Comparison of ENCODE assay signal across 1 cellular context in the genomic region with DNA sequence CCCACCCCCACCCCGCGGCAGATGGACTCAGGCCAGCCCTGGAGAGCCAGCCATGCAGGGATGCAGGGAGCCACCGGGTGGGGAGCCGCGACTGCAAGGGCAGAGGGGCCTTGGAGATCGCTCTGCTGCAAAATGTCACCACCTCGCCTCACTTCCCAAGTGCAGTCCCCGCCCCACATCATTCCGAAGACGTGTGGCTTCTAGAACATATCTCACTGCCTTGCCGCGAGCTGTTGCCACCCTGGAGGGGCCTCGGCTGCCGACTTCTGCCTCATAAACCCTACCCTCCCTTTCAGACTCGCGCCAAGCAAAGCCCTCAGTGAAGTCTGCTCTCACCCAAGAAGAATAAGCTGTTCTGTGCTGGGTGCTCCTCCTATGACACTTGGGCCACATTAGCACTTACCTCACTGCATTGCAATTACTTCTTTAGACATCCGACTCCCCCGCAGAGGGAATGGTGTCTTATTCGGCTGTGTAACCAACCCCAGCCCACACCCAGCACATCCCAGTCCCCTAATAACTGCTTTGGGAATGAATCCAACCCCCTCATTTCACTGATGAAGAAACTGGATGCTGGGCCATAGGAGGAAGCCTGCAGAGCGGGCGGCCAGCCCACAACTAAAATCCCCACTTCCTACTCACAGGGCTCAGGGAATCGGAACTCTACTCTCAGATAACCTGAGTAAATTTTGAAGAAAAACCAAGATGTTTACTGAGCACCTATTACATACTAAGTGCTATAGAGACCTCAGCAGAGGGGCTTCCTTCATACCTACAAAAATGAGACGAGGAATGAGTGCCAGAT.
TF ChIP-seq lines count a peak whose summit lies in the region.

No MANE protein-coding gene starts in this region.

TF ChIP-seq in GM23338, 12 proteins besides CTCF, POLR2A, EP300 and RAD21 (continued from another document):
- TF ChIP-seq REST (IDR thresholded peaks at IDR 0.05; ENCODE audit: unreplicated experiment) = no peak
- TF ChIP-seq EZH2 (IDR thresholded peaks at IDR 0.05; ENCODE audit: low read depth, unreplicated experiment) = no peak
- no peak for TF ChIP-seq ZNF114 (CRISPR knock-in tag; IDR thresholded peaks at IDR 0.05)
- no peak for TF ChIP-seq JUNB (IDR thresholded peaks at IDR 0.05; ENCODE audit: unreplicated experiment)
